Comparison of ENCODE assay signal across 9 cellular contexts in the genomic region with DNA sequence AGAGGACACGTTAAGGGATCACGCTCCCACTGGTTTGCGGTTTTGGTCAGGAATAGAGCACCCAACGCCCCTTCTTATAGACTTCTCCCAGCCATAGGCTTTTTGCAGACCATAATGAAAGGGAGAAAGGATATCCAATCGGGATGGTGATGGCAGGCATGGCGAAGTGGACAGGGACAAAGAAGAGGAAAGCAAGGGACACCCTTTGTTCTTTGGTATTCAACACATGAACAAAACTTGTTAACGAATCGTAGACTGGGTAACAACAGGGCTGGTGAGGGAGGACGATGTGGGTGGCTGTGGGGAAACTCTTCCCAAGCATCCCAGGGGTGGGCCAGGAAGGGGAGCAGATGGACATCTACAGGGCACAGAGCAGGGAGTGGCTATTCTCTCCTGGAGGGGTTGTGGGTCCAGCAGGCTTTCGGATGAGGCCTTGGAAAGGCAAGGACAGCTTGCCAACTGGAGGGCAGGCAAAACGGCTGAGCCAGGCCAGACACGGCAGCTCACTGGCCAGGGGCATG. TPM values are rescaled to one million over a fixed set of nuclear protein-coding genes. Genes with fewer than 3 reads are reported as not detected.
DNase-seq lines count a peak whose midpoint lies in the region; ATAC-seq and TF ChIP-seq lines count a peak whose summit lies in the region.
"Had no signal": no experiment of that assay in that cellular context is flagged by ENCODE, and none has a peak within 500 bp of the region (broad histone marks: within the 10 kb centered on the region; RNA-seq: fewer than 3 reads in every experiment).

No MANE protein-coding gene starts in this region.

- peaks cover 37% of the 10 kb centered on the region for H3K4me1 Mint-ChIP-seq in T-helper 17 cell

- TF ChIP-seq CTCF in foreskin fibroblast (IDR thresholded peaks at IDR 0.05; ENCODE audit: low read depth, low read length) (no peak), retinal pigment epithelial cell (conservative IDR thresholded peaks at IDR 0.05; ENCODE audit: low read depth, low read length) (no peak)

- H3K27ac Mint-ChIP-seq in T-helper 17 cell = peak overlapping the region; percentile 100

- peak overlapping the region; percentile 99 for H3K4me3 Mint-ChIP-seq in T-helper 17 cell

- no peaks in the 10 kb centered on the region for H3K9me3 ChIP-seq in T-helper 17 cell (ENCODE audit: control insufficient read depth, low read length, poor library complexity, severe bottlenecking)

- ATAC-seq in T-helper 17 cell (no peak), HG03045 (IDR thresholded peaks at IDR 0.05; ENCODE audit: unreplicated experiment) (no peak)

- peaks cover 6% of the 10 kb centered on the region for H3K27me3 Mint-ChIP-seq in T-helper 17 cell

- H3K4me3 ChIP-seq in GM08714 (ENCODE audit: low read length) (peak overlapping the region; percentile 98; the same call in 1 of the 2 replicates), foreskin fibroblast (ENCODE audit: low read depth in 1 of 2, low read length in 2 of 2) (peak overlapping the region; percentile 82 to 93), retinal pigment epithelial cell (ENCODE audit: low read length) (peak overlapping the region; percentile 100)

- DNase-seq in T-helper 17 cell = no peak
- DNase-seq in foreskin fibroblast = no peak
- DNase-seq in retinal pigment epithelial cell (ENCODE audit: low read depth) = no peak
- no peak for DNase-seq in activated effector memory CD4-positive, alpha-beta T cell treated with anti-CD3 and anti-CD28 coated beads, Interleukin-2, amount 50 U/mL, for 16 hours
- no peak for DNase-seq in NCI-H187 treated with DMSO at 0.1 percent for 48 hours (lab: John Stamatoyannopoulos, UW)
- DNase-seq in COLO829 (ENCODE audit: low spot score) = no peak

- peaks cover 15% of the 10 kb centered on the region for H3K36me3 Mint-ChIP-seq in T-helper 17 cell (ENCODE audit: low read depth)

RNA-seq across cellular contexts. Expression of a gene that starts 1.4 kb away (rescaled TPM):
- total RNA-seq in T-helper 17 cell = 100 to 1,000 TPM; 454 to 478 TPM

RNA-seq across cellular contexts. Expression of a gene that starts 11.9 kb away (rescaled TPM):
- 10 to 100 TPM; 14.7 to 15.2 TPM for total RNA-seq in T-helper 17 cell

RNA-seq across cellular contexts. Expression of a gene that starts 19.9 kb away (rescaled TPM):
- total RNA-seq in T-helper 17 cell = 10 to 100 TPM; 59.2 to 62.8 TPM

RNA-seq across cellular contexts. Expression of a gene that starts 22.1 kb away (rescaled TPM):
- total RNA-seq in T-helper 17 cell = 1 to 10 TPM; 1.4 to 3.4 TPM

RNA-seq across cellular contexts. Expression of a gene that starts 24.8 kb away (rescaled TPM):
- total RNA-seq in T-helper 17 cell = not detected
- total RNA-seq: T-helper 2 cell treated with Interferon-gamma antibody and Interleukin-4, amounts not matched to agents 100 ng/mL and 5 ng/mL, for 36 hours had no signal
